In genomic region chr3:56940331-56940730, GRCh38 we compare ENCODE assay signal across 19 cellular contexts.
"Had no signal": no experiment of that assay in that cellular context is flagged by ENCODE, and none has a peak within 500 bp of the region (broad histone marks: within the 10 kb centered on the region; RNA-seq: fewer than 3 reads in every experiment).

No MANE protein-coding gene starts in this region.

- ATAC-seq: activated CD4-positive, CD25-positive, alpha-beta regulatory T cell treated with anti-CD3 and anti-CD28 coated beads, Interleukin-2, amount 50 U/mL, for 24 hours; activated CD8-positive, alpha-beta T cell treated with anti-CD3 and anti-CD28 coated beads, Interleukin-2, amount 10 ng/mL, durations not matched to agents 7 days and 5 days; activated naive CD8-positive, alpha-beta T cell treated with anti-CD3 and anti-CD28 coated beads, Interleukin-2, amount 50 U/mL, for 24 hours; body of pancreas; PC-3 had no signal

- H3K4me1 ChIP-seq: ascending aorta, body of pancreas had no signal

- H3K36me3 ChIP-seq: ascending aorta had no signal

- H3K27me3 ChIP-seq: ascending aorta, body of pancreas had no signal

- H3K4me3 ChIP-seq: ascending aorta, body of pancreas had no signal

- H3K9me3 ChIP-seq: ascending aorta had no signal

- DNase-seq: activated CD4-positive, alpha-beta T cell treated with anti-CD3 and anti-CD28 coated beads for 4 hours; activated CD8-positive, alpha-beta memory T cell treated with anti-CD3 and anti-CD28 coated beads, Interleukin-2, amount 50 U/mL, for 48 hours; activated CD8-positive, alpha-beta T cell treated with anti-CD3 and anti-CD28 coated beads, Interleukin-2, amount 10 ng/mL, durations not matched to agents 7 days and 5 days; activated naive CD4-positive, alpha-beta T cell; activated naive CD8-positive, alpha-beta T cell treated with anti-CD3 and anti-CD28 coated beads, Interleukin-2, amount 50 U/mL, for 24 hours; activated T-cell treated with anti-CD3 and anti-CD28 coated beads, Interleukin-2, amount 50 U/mL, for 1 hour; amniotic stem cell; body of pancreas; Kasumi-1; KBM-7; NCI-H1417 treated with DMSO at 0.1 percent for 48 hours; NCI-H187; NCI-H2081; NCI-H446 treated with DMSO at 0.1 percent for 48 hours; NCI-H748 treated with DMSO at 0.1 percent for 48 hours; PC-3; SHP77 treated with DMSO at 0.1 percent for 48 hours had no signal

- H3K27ac ChIP-seq: ascending aorta, body of pancreas had no signal
